8 cellular contexts compared by ENCODE assay signal in the genomic region with DNA sequence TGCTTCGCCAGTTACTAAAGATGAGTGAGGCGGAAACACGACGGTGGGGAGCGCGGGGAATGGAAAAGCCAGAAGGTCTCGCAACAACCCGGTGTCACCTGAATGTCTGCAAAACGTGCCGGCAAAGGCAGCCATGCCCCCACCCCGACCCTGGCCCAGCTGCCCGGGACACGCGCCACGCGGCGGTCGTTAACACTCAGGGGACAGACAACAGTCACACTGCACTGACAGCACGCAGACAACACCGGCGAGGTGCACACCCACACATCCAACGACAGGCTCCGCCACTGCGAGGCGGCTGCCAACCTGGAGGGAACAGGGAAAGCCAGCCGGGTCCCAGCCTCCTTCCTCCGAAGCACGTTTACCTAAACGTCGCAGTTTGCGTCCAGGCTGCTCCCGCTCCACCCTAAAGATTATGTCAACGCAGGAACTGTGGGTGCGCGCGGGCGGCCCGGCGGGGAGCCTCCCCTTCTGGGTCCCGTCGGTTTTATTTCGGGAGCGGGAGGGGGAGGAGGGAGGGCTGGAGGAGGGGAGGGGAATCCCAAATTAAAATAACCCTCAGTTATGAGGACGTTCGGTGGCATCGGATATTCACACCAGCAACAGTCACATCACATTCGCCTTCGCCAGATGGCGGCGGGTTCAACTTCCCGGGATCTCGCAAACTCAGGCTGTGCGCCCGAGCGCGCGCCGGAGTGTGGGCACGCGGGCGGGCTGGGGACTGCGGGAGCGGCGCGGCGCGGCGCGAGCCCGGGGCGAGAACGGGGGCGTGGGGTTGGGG. TPM values are rescaled to one million over a fixed set of nuclear protein-coding genes. Genes with fewer than 3 reads are reported as not detected.
A peak's percentile ranks its signal among the peaks of the same experiment; 100 is the strongest.
DNase-seq lines count a peak whose midpoint lies in the region; FAIRE-seq and TF ChIP-seq lines count a peak whose summit lies in the region.

No MANE protein-coding gene starts in this region.

- H3K4me1 ChIP-seq in GM23248 (ENCODE audit: insufficient read depth) (peaks cover 37% of the 10 kb centered on the region), MM.1S (ENCODE audit: low read length) (peaks cover 8% of the 10 kb centered on the region), keratinocyte (ENCODE audit: control insufficient read depth, extremely low read depth, insufficient read depth, low read length) (peaks cover 26% of the 10 kb centered on the region)

- TF ChIP-seq CTCF in MM.1S (IDR thresholded peaks at IDR 0.05; ENCODE audit: low read length): no peak
- TF ChIP-seq CTCF in brain microvascular endothelial cell (IDR thresholded peaks at IDR 0.05; ENCODE audit: low read depth, low read length, missing control alignments): peak; percentile 12
- TF ChIP-seq CTCF in keratinocyte (optimal IDR thresholded peaks at IDR 0.05 in 1 of 3, IDR thresholded peaks at IDR 0.05 in 1 of 3, conservative IDR thresholded peaks at IDR 0.05 in 1 of 3; ENCODE audit: extremely low read depth in 1 of 3, insufficient read depth in 2 of 3, low read length in 3 of 3): peak in 1 of 3 experiments; percentile 19

- H3K9me3 ChIP-seq in GM23248 (ENCODE audit: low read depth) (no peaks in the 10 kb centered on the region), MM.1S (replicated peaks; ENCODE audit: insufficient read depth, low read length) (no peaks in the 10 kb centered on the region), keratinocyte (ENCODE audit: control insufficient read depth, low read depth, low read length) (no peaks in the 10 kb centered on the region)

- in situ Hi-C loops in GM23248 (cut with MboI): loop anchor here (25.0 kb wide), 1 partner anchor 546 kb away; no protein-coding TSS in a partner anchor
- in situ Hi-C loops in brain microvascular endothelial cell (cut with HindIII; ENCODE audit: low pct_ligation_motif_present, low sequenced_read_pairs): no loop called here

- DNase-seq in ELF-1 (ENCODE audit: low read depth, low spot score): peak; percentile 27
- peak; percentile 80 for DNase-seq in GM23248
- peak; percentile 50 for DNase-seq in MM.1S
- peak; percentile 26 for DNase-seq in T-helper 9 cell
- DNase-seq in brain microvascular endothelial cell: peak; percentile 31
- DNase-seq in keratinocyte (ENCODE audit: low read depth, low spot score): no peak
- peak; percentile 24 to 50 (median 34) for DNase-seq in stimulated activated CD4-positive, alpha-beta T cell treated with anti-CD3 and anti-CD28 coated beads, Interleukin-12 subunit alpha, Interleukin-12 subunit beta, amount 100 ng/mL, for 48 hours (ENCODE audit: low read depth in 2 of 3, low spot score in 1 of 3)
- no peak for DNase-seq in kidney glomerular epithelial cell (lab: John Stamatoyannopoulos, UW)

- FAIRE-seq in keratinocyte (lab: Jason Lieb, UNC): no peak

- no peaks in the 10 kb centered on the region for H4K20me1 ChIP-seq in GM23248 (ENCODE audit: insufficient read depth)
- H4K20me1 ChIP-seq in MM.1S (ENCODE audit: insufficient read depth, low read length): no peaks in the 10 kb centered on the region
- H4K20me1 ChIP-seq in keratinocyte (ENCODE audit: control insufficient read depth, extremely low read depth, insufficient read depth, low read length): no peaks in the 10 kb centered on the region

- peak overlapping the region; percentile 78 for H3K27ac ChIP-seq in GM23248
- H3K27ac ChIP-seq in MM.1S (ENCODE audit: low read length): peak overlapping the region; percentile 82
- peak overlapping the region; percentile 66 for H3K27ac ChIP-seq in brain microvascular endothelial cell
- peak overlapping the region; percentile 82 for H3K27ac ChIP-seq in keratinocyte (ENCODE audit: control insufficient read depth, insufficient read depth, low read length)

- H3K4me2 ChIP-seq in GM23248 (ENCODE audit: unreplicated experiment) (peak overlapping the region; percentile 88), MM.1S (ENCODE audit: low read depth, low read length) (peak overlapping the region; percentile 97), keratinocyte (ENCODE audit: control insufficient read depth, extremely low read depth, insufficient read depth, low read depth, low read length) (peak overlapping the region; percentile 85)

- peak overlapping the region; percentile 92 for H3K4me3 ChIP-seq in GM23248
- peak overlapping the region; percentile 95 for H3K4me3 ChIP-seq in MM.1S (ENCODE audit: low read length)
- peak overlapping the region; percentile 84 for H3K4me3 ChIP-seq in brain microvascular endothelial cell (ENCODE audit: low read depth, low read length)
- peak overlapping the region; percentile 67 to 91 (median 90) for H3K4me3 ChIP-seq in keratinocyte (ENCODE audit: control insufficient read depth in 2 of 3, extremely low read depth in 1 of 3, insufficient read depth in 2 of 3, low read depth in 1 of 3, low read length in 3 of 3)

- H3F3A ChIP-seq in GM23248 (ENCODE audit: insufficient read depth) (peaks cover 36% of the 10 kb centered on the region; the same call in 1 of the 2 replicates), MM.1S (ENCODE audit: insufficient read depth, low read length) (peaks cover 18% of the 10 kb centered on the region)

- H3K9ac ChIP-seq in GM23248 (peak overlapping the region; percentile 83), MM.1S (ENCODE audit: low read length) (peak overlapping the region; percentile 87), keratinocyte (ENCODE audit: control insufficient read depth, extremely low read depth, insufficient read depth, low read length) (peak overlapping the region; percentile 81)

- H3K9me1 ChIP-seq in keratinocyte (ENCODE audit: control insufficient read depth, extremely low read depth, insufficient read depth, low read length): no peaks in the 10 kb centered on the region

- H3K79me2 ChIP-seq in GM23248 (ENCODE audit: insufficient read depth): peaks cover 65% of the 10 kb centered on the region
- peaks cover 66% of the 10 kb centered on the region for H3K79me2 ChIP-seq in MM.1S (ENCODE audit: low read length)
- peaks cover 51% of the 10 kb centered on the region for H3K79me2 ChIP-seq in keratinocyte (ENCODE audit: control insufficient read depth, insufficient read depth, low read length)

- dilution Hi-C loops in keratinocyte (cut with MboI; ENCODE audit: extremely low pct_ligation_motif_present, low sequenced_read_pairs): no loop called here

- H3K9me2 ChIP-seq in GM23248 (ENCODE audit: insufficient read depth) (no peaks in the 10 kb centered on the region), MM.1S (replicated peaks; ENCODE audit: insufficient read depth, low read length) (no peaks in the 10 kb centered on the region)

- 0 to 1% methylated on average over 42 to 61 of the region's 73 CpGs for whole genome bisulfite sequencing in GM23248 (ENCODE audit: low coverage in 1 of 2, low lambda C conversion rate in 2 of 2, missing lambda C conversion rate in 2 of 2), 2 experiments

- H2AFZ ChIP-seq in GM23248 (peak overlapping the region; percentile 93), MM.1S (ENCODE audit: low read length) (peak overlapping the region; percentile 61), keratinocyte (ENCODE audit: control insufficient read depth, low read length) (peak overlapping the region; percentile 75)

- H3K36me3 ChIP-seq in GM23248 (ENCODE audit: low read depth) (no peaks in the 10 kb centered on the region), MM.1S (replicated peaks; ENCODE audit: insufficient read depth, low read length) (no peaks in the 10 kb centered on the region), brain microvascular endothelial cell (replicated peaks) (no peaks in the 10 kb centered on the region), keratinocyte (ENCODE audit: control insufficient read depth in 2 of 2, extremely low read depth in 1 of 2, insufficient read depth in 2 of 2, low read length in 2 of 2) (no peaks in the 10 kb centered on the region)

- no peaks in the 10 kb centered on the region for H3K27me3 ChIP-seq in GM23248 (replicated peaks; ENCODE audit: insufficient read depth)
- H3K27me3 ChIP-seq in MM.1S (replicated peaks; ENCODE audit: insufficient read depth, low read length): no peaks in the 10 kb centered on the region
- no peaks in the 10 kb centered on the region for H3K27me3 ChIP-seq in brain microvascular endothelial cell (replicated peaks)
- H3K27me3 ChIP-seq in keratinocyte (ENCODE audit: control insufficient read depth, extremely low read depth, insufficient read depth, low read length): no peaks in the 10 kb centered on the region

RNA-seq across cellular contexts. Expression of a gene that starts 0.7 kb away (rescaled TPM):
- 8.1 and 21.3 TPM in 2 replicates for total RNA-seq in GM23248 (2014; rRNA removed; shearing (Covaris generic))
- polyA plus RNA-seq in GM23248 (2016; fragmentation: Nextera tagmentation; extraction: Ambion mirVana) (8.8 and 10.2 TPM in 2 replicates), keratinocyte (22.2 to 25.2 TPM (median 22.5 TPM) in 3 replicates)
- 8.2 TPM for polyA plus RNA-seq in keratinocyte (2011; ENCODE audit: low read depth)
- polyA plus RNA-seq in keratinocyte (2011; cell fraction: cytosol; rRNA removed): 22.3 and 25.2 TPM in 2 replicates
- 25.0 and 27.0 TPM in 2 replicates for polyA plus RNA-seq in keratinocyte (2011; cell fraction: nucleus; rRNA removed)
- 14.8 and 17.2 TPM in 2 replicates for polyA plus RNA-seq in keratinocyte (2012; ENCODE audit: low replicate concordance)
- 14.9 to 30.2 TPM (median 28.5 TPM) in 3 replicates for polyA minus RNA-seq in keratinocyte
- polyA minus RNA-seq in keratinocyte (2011; cell fraction: cytosol; rRNA and poly(A)+ RNA removed): 9.6 TPM
- 9.0 and 14.8 TPM in 2 replicates for polyA minus RNA-seq in keratinocyte (2011; cell fraction: nucleus; rRNA and poly(A)+ RNA removed)

RNA-seq across cellular contexts. Expression of a gene that starts 2.4 kb away (rescaled TPM):
- total RNA-seq in GM23248 (2014; rRNA removed; shearing (Covaris generic)): 4.4 and 5.9 TPM in 2 replicates
- polyA plus RNA-seq in GM23248 (2016; fragmentation: Nextera tagmentation; extraction: Ambion mirVana) (2.2 and 2.4 TPM in 2 replicates), keratinocyte (1.3 to 2.2 TPM (median 1.6 TPM) in 3 replicates)
- 2.9 TPM for polyA plus RNA-seq in keratinocyte (2011; ENCODE audit: low read depth)
- 1.9 and 2.4 TPM in 2 replicates for polyA plus RNA-seq in keratinocyte (2011; cell fraction: cytosol; rRNA removed)
- 3.4 and 4.0 TPM in 2 replicates for polyA plus RNA-seq in keratinocyte (2011; cell fraction: nucleus; rRNA removed)
- 2.7 and 4.3 TPM in 2 replicates for polyA plus RNA-seq in keratinocyte (2012; ENCODE audit: low replicate concordance)
- polyA minus RNA-seq in keratinocyte: 2.0 to 6.8 TPM (median 3.3 TPM) in 3 replicates
- polyA minus RNA-seq in keratinocyte (2011; cell fraction: cytosol; rRNA and poly(A)+ RNA removed): 2.3 TPM
- polyA minus RNA-seq in keratinocyte (2011; cell fraction: nucleus; rRNA and poly(A)+ RNA removed): 2.0 and 3.4 TPM in 2 replicates

Comparison
In these comparisons a context has a peak if more than half of its experiments do, and no peak if none do; other contexts are left out.
1. DNase-seq: peak in ELF-1 (single experiment), GM23248 (single experiment), MM.1S (single experiment), T-helper 9 cell (single experiment), brain microvascular endothelial cell (single experiment) and stimulated activated CD4-positive, alpha-beta T cell treated with anti-CD3 and anti-CD28 coated beads, Interleukin-12 subunit alpha, Interleukin-12 subunit beta, amount 100 ng/mL, for 48 hours (3 of 3); none in keratinocyte (single experiment) and kidney glomerular epithelial cell (single experiment).
2. Peak in every context shown above with its lines, with median percentiles within 50 percentile points of each other: H2AFZ ChIP-seq, H3K27ac ChIP-seq, H3K4me2 ChIP-seq, H3K4me3 ChIP-seq and H3K9ac ChIP-seq.